Comparison of ENCODE assay signal across 32 cellular contexts in genomic region chr3:46202476-46202875, GRCh38. TPM values are rescaled to one million over a fixed set of nuclear protein-coding genes. Genes with fewer than 3 reads are reported as not detected.
"Had no signal": no experiment of that assay in that cellular context is flagged by ENCODE, and none has a peak within 500 bp of the region (broad histone marks: within the 10 kb centered on the region; RNA-seq: fewer than 3 reads in every experiment).

No MANE protein-coding gene starts in this region.

- ATAC-seq: activated CD4-positive, CD25-positive, alpha-beta regulatory T cell treated with anti-CD3 and anti-CD28 coated beads, Interleukin-2, amount 50 U/mL, for 24 hours; activated T-cell treated with anti-CD3 and anti-CD28 coated beads, Interleukin-2, amount 50 U/mL, for 72 hours; activated T-helper 17 cell treated with anti-CD3 and anti-CD28 coated beads, Interleukin-2, amount 50 U/mL, for 72 hours; foreskin keratinocyte; gastroesophageal sphincter had no signal

- H3K4me2 ChIP-seq: hepatocyte had no signal

- H3K27me3 ChIP-seq: ascending aorta, breast epithelium, cardiac muscle cell, colonic mucosa, dorsolateral prefrontal cortex, foreskin keratinocyte, gastroesophageal sphincter, hepatocyte had no signal

- H3K4me3 ChIP-seq: ascending aorta, breast epithelium, cardiac muscle cell, colonic mucosa, dorsolateral prefrontal cortex, gastroesophageal sphincter, heart right ventricle, hepatocyte had no signal

- H3K4me1 ChIP-seq: ascending aorta, breast epithelium, colonic mucosa, foreskin keratinocyte, gastroesophageal sphincter had no signal

- H3K4me1 Mint-ChIP-seq: brain, endodermal cell had no signal

- H3K27me3 Mint-ChIP-seq: activated B cell treated with CpG ODN at 0.5 μM for 24 hours; activated naive CD8-positive, alpha-beta T cell; activated T-cell treated with anti-CD3 and anti-CD28 coated beads, Interleukin-2, amount 50 U/mL, for 24 hours; activated T-helper 17 cell treated with anti-CD3 and anti-CD28 coated beads, Interleukin-2, amount 50 U/mL, for 72 hours had no signal

- H3K79me2 ChIP-seq: hepatocyte had no signal

- DNase-seq: activated B cell treated with CpG ODN at 0.5 μM for 24 hours; activated CD4-positive, alpha-beta T cell treated with anti-CD3 and anti-CD28 coated beads for 48 hours; activated CD4-positive, alpha-beta T cell treated with anti-CD3 and anti-CD28 coated beads, Interleukin-2, amount 50 U/mL, for 1 hour; activated CD4-positive, alpha-beta T cell treated with anti-CD3 and anti-CD28 coated beads, Interleukin-2, amount 50 U/mL, for 48 hours; activated CD8-positive, alpha-beta memory T cell treated with anti-CD3 and anti-CD28 coated beads, Interleukin-2, amount 50 U/mL, for 48 hours; activated effector memory CD4-positive, alpha-beta T cell treated with Interleukin-2 at 50 U/mL for 16 hours; activated gamma-delta T cell treated with Interleukin-2 at 50 U/mL for 16 hours; activated naive CD4-positive, alpha-beta T cell treated with anti-CD3 and anti-CD28 coated beads, Interleukin-2, amount 50 U/mL, for 16 hours; activated naive CD4-positive, alpha-beta T cell treated with Interleukin-2 at 50 U/mL for 16 hours; activated T-cell treated with anti-CD3 and anti-CD28 coated beads for 4 hours; activated T-cell treated with anti-CD3 and anti-CD28 coated beads, Interleukin-2, amount 50 U/mL, for 24 hours; activated T-cell treated with anti-CD3 and anti-CD28 coated beads, Interleukin-2, amount 50 U/mL, for 72 hours; central memory CD4-positive, alpha-beta T cell; cerebellar nuclear complex; colonic mucosa; dorsolateral prefrontal cortex; effector memory CD4-positive, alpha-beta T cell; endodermal cell; foreskin keratinocyte; heart right ventricle; T-helper 2 cell had no signal

- H3K9me3 Mint-ChIP-seq: activated T-cell treated with anti-CD3 and anti-CD28 coated beads, Interleukin-2, amount 50 U/mL, for 24 hours; activated T-helper 17 cell treated with anti-CD3 and anti-CD28 coated beads, Interleukin-2, amount 50 U/mL, for 72 hours; endodermal cell had no signal

- H3K36me3 Mint-ChIP-seq: activated naive CD8-positive, alpha-beta T cell; brain had no signal

- H3K27ac ChIP-seq: ascending aorta, breast epithelium, cardiac muscle cell, colonic mucosa, dorsolateral prefrontal cortex, foreskin keratinocyte, gastroesophageal sphincter, heart right ventricle, hepatocyte, VCaP had no signal

- FAIRE-seq: TTC549 had no signal

- H3K27ac Mint-ChIP-seq: activated B cell treated with CpG ODN at 0.5 μM for 24 hours; activated naive CD8-positive, alpha-beta T cell; activated T-cell treated with anti-CD3 and anti-CD28 coated beads, Interleukin-2, amount 50 U/mL, for 24 hours; activated T-cell treated with anti-CD3 and anti-CD28 coated beads, Interleukin-2, amount 50 U/mL, for 72 hours; activated T-helper 17 cell treated with anti-CD3 and anti-CD28 coated beads, Interleukin-2, amount 50 U/mL, for 72 hours; brain; endodermal cell had no signal

- H3K4me3 Mint-ChIP-seq: activated B cell treated with CpG ODN at 0.5 μM for 24 hours; activated naive CD8-positive, alpha-beta T cell; activated T-cell treated with anti-CD3 and anti-CD28 coated beads, Interleukin-2, amount 50 U/mL, for 24 hours; activated T-cell treated with anti-CD3 and anti-CD28 coated beads, Interleukin-2, amount 50 U/mL, for 72 hours; activated T-helper 17 cell treated with anti-CD3 and anti-CD28 coated beads, Interleukin-2, amount 50 U/mL, for 72 hours; brain; endodermal cell had no signal

- H3K36me3 ChIP-seq: ascending aorta, breast epithelium, cardiac muscle cell, colonic mucosa, gastroesophageal sphincter had no signal

- H2AFZ ChIP-seq: hepatocyte had no signal

- H3K9me3 ChIP-seq: ascending aorta, breast epithelium, colonic mucosa had no signal

RNA-seq across cellular contexts. Expression of gene CCR1, which starts 5.6 kb away (rescaled TPM):
- polyA plus RNA-seq: cardiac muscle cell, foreskin keratinocyte had no signal

RNA-seq across cellular contexts. Expression of gene CCR3, which starts 39.8 kb away (rescaled TPM):
- polyA plus RNA-seq: cardiac muscle cell, foreskin keratinocyte, heart right ventricle had no signal
